ENCODE assay signal across 8 cellular contexts in the genomic region with DNA sequence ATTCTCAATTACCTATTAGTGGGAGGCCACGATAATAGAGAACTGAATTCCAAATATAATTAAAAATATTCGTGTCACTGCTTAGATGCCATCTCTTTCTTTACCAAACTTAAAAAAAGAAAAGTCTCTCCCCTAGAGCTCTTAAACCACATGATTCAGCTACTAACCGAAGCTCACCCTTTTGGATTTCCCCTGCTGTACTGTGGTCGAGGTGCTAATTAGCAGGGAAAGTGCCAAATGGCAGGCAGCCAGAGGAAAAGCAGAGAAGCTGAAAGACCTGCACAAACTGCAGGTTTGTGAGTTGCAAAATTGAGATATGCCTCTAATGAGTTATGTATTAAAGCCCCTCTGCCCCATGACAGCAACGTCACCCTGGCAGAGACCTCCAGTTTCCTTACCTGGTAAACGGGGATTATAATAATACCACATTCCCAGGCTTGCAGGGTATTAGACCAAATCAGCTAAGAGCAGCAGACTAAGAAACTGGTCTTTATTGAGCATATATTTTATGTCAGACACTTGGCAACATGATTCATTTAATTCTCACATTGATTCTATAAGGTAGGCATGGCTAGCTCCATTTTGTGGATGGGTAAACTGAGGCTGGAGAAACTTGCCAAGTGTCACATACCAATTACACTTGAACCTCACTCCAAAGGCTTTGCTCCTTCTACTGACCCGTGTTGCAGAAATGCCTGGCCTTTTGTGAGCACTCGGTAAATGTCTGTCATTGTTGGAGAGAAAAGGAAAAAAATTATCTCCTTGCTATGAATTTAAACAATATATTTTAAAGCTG.
DNase-seq lines count a peak whose midpoint lies in the region; FAIRE-seq and TF ChIP-seq lines count a peak whose summit lies in the region.

No MANE protein-coding gene starts in this region.

- DNase-seq in GM13977 (ENCODE audit: low spot score) (peak; percentile 45), NCI-H1105 (lab: John Stamatoyannopoulos, UW) (peak; percentile 72), epithelial cell of esophagus (ENCODE audit: low read depth) (peak; percentile 74), adrenal gland (no peak), D721Med (ENCODE audit: insufficient read length, low spot score) (no peak)
- DNase-seq in activated CD4-positive, alpha-beta memory T cell treated with anti-CD3 and anti-CD28 coated beads for 36 hours, result peak; percentile 83
- DNase-seq in stimulated activated CD4-positive, alpha-beta T cell treated with anti-CD3 and anti-CD28 coated beads, Interleukin-1b, Interleukin-23, amount 100 ng/mL, for 1 hour (ENCODE audit: low read depth in 2 of 2), result peak; percentile 12 to 32

- no peak overlapping the region for H3K4me3 ChIP-seq in HEK293 (ENCODE audit: low read depth, low read length)
- no peak overlapping the region for H3K4me3 ChIP-seq in epithelial cell of esophagus (ENCODE audit: low read length)
- H3K4me3 ChIP-seq in adrenal gland, result no peak overlapping the region

- TF ChIP-seq CTCF in GM13977 (IDR thresholded peaks at IDR 0.05; ENCODE audit: extremely low read depth, insufficient read depth, missing control alignments) (no peak), HEK293 (tag by site-specific recombination; IDR thresholded peaks at IDR 0.05) (no peak), epithelial cell of esophagus (IDR thresholded peaks at IDR 0.05; ENCODE audit: insufficient read depth, low read depth, low read length, missing control alignments) (no peak), adrenal gland (IDR thresholded peaks at IDR 0.05) (no peak), D721Med (IDR thresholded peaks at IDR 0.05; ENCODE audit: insufficient read depth, missing control alignments) (no peak)

- H3K4me3 Mint-ChIP-seq in activated CD4-positive, alpha-beta memory T cell treated with anti-CD3 and anti-CD28 coated beads for 36 hours, result peak overlapping the region; percentile 3

- peaks cover 22% of the 10 kb centered on the region for H3K4me1 Mint-ChIP-seq in activated CD4-positive, alpha-beta memory T cell treated with anti-CD3 and anti-CD28 coated beads for 36 hours (ENCODE audit: low read depth)

- in situ Hi-C loops in GM13977 (cut with MboI; ENCODE audit: low pct_unique_long_range_greater_than_20kb, low sequenced_read_pairs, unreplicated experiment), result no loop called here

- H3K36me3 ChIP-seq in HEK293 (ENCODE audit: control insufficient read depth in 2 of 2, insufficient read depth in 1 of 2, low read length in 2 of 2) (no peaks in the 10 kb centered on the region), adrenal gland (replicated peaks in 1 of 2) (no peaks in the 10 kb centered on the region)

- no peaks in the 10 kb centered on the region for H3K9me3 Mint-ChIP-seq in activated CD4-positive, alpha-beta memory T cell treated with anti-CD3 and anti-CD28 coated beads for 36 hours

- no peaks in the 10 kb centered on the region for H3K36me3 Mint-ChIP-seq in activated CD4-positive, alpha-beta memory T cell treated with anti-CD3 and anti-CD28 coated beads for 36 hours

- H3K27ac Mint-ChIP-seq in activated CD4-positive, alpha-beta memory T cell treated with anti-CD3 and anti-CD28 coated beads for 36 hours, result no peak overlapping the region

- no peaks in the 10 kb centered on the region for H3K27me3 ChIP-seq in adrenal gland

- 64 to 81% (median 74%) methylated on average over 8 of the region's 8 CpGs for WGBS in adrenal gland, 4 donors

- POLR2A ChIA-PET in HEK293 (lab: Yijun Ruan, JAX), result no interaction called here
- POLR2A ChIA-PET in activated CD4-positive, alpha-beta memory T cell treated with anti-CD3 and anti-CD28 coated beads for 36 hours (lab: Charles Lee), result interaction anchor here (1.6 kb wide), 1 partner anchor 178 kb away, joined by 4 read pairs; no protein-coding TSS in a partner anchor

- no peak for TF ChIP-seq POLR2A in adrenal gland (IDR thresholded peaks at IDR 0.05)

- no peaks in the 10 kb centered on the region for H3K9me3 ChIP-seq in HEK293 (ENCODE audit: control insufficient read depth, insufficient read depth, low read depth, low read length)
- no peaks in the 10 kb centered on the region for H3K9me3 ChIP-seq in adrenal gland (replicated peaks in 1 of 3)

- intact Hi-C loops in activated CD4-positive, alpha-beta memory T cell treated with anti-CD3 and anti-CD28 coated beads for 36 hours (cut with micrococcal nuclease), result loop anchor here (1.0 to 5.0 kb wide), 3 partner anchors 139 to 286 kb away; no protein-coding TSS in a partner anchor
- intact Hi-C loops in adrenal gland (cut with DNase I), result no loop called here

- no peak overlapping the region for H3K27ac ChIP-seq in HEK293 (ENCODE audit: extremely low read depth, low read depth, low read length)
- no peak overlapping the region for H3K27ac ChIP-seq in adrenal gland

- peaks cover 14% of the 10 kb centered on the region for H3K4me1 ChIP-seq in HEK293 (ENCODE audit: control insufficient read depth, insufficient read depth, low read length)
- H3K4me1 ChIP-seq in adrenal gland (replicated peaks in 1 of 2), result no peaks in the 10 kb centered on the region

- H3K27me3 Mint-ChIP-seq in activated CD4-positive, alpha-beta memory T cell treated with anti-CD3 and anti-CD28 coated beads for 36 hours, result peaks cover 62% of the 10 kb centered on the region

- FAIRE-seq in D721Med (lab: Jason Lieb, UNC), result no peak

- CTCF ChIA-PET in HEK293 (lab: Yijun Ruan, JAX), result interaction anchor here (0.6 kb wide), 2 partner anchors 11 to 18 kb away, joined by 3 read pairs; no protein-coding TSS in a partner anchor
- CTCF ChIA-PET in activated CD4-positive, alpha-beta memory T cell treated with anti-CD3 and anti-CD28 coated beads for 36 hours (lab: Charles Lee), result interaction anchor here (0.7 to 1.3 kb wide), 3 partner anchors 140 to 176 kb away, joined by 3 to 4 read pairs (median 4); no protein-coding TSS in a partner anchor

TF ChIP-seq in HEK293, 187 proteins besides CTCF, POLR2A, EP300 and RAD21 (continues in another document):
- TF ChIP-seq SP7 (tag by site-specific recombination; IDR thresholded peaks at IDR 0.05), result peak; percentile 68
- no peak for TF ChIP-seq ZNF776 (tag by site-specific recombination; IDR thresholded peaks at IDR 0.05; ENCODE audit: borderline replicate concordance)
- no peak for TF ChIP-seq ZNF571 (tag by site-specific recombination; IDR thresholded peaks at IDR 0.05)
- no peak for TF ChIP-seq ZBTB6 (tag by site-specific recombination; IDR thresholded peaks at IDR 0.05)
- TF ChIP-seq KLF8 (tag by site-specific recombination; IDR thresholded peaks at IDR 0.05), result no peak
- peak; percentile 26; the same call in 1 of the 2 replicates for TF ChIP-seq ZNF664 (tag by site-specific recombination; IDR thresholded peaks at IDR 0.05)
- no peak for TF ChIP-seq ZNF521 (tag by site-specific recombination; IDR thresholded peaks at IDR 0.05)
- TF ChIP-seq ZNF202 (tag by site-specific recombination; IDR thresholded peaks at IDR 0.05; ENCODE audit: borderline replicate concordance), result no peak
- TF ChIP-seq, protein P1, sequence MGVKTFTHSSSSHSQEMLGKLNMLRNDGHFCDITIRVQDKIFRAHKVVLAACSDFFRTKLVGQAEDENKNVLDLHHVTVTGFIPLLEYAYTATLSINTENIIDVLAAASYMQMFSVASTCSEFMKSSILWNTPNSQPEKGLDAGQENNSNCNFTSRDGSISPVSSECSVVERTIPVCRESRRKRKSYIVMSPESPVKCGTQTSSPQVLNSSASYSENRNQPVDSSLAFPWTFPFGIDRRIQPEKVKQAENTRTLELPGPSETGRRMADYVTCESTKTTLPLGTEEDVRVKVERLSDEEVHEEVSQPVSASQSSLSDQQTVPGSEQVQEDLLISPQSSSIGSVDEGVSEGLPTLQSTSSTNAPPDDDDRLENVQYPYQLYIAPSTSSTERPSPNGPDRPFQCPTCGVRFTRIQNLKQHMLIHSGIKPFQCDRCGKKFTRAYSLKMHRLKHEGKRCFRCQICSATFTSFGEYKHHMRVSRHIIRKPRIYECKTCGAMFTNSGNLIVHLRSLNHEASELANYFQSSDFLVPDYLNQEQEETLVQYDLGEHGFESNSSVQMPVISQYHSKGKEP (tag by site-specific recombination; IDR thresholded peaks at IDR 0.05), result peak; percentile 24; the same call in 1 of the 2 replicates
- no peak for TF ChIP-seq ZBTB48 (tag by site-specific recombination; IDR thresholded peaks at IDR 0.05)
- TF ChIP-seq, protein P2, sequence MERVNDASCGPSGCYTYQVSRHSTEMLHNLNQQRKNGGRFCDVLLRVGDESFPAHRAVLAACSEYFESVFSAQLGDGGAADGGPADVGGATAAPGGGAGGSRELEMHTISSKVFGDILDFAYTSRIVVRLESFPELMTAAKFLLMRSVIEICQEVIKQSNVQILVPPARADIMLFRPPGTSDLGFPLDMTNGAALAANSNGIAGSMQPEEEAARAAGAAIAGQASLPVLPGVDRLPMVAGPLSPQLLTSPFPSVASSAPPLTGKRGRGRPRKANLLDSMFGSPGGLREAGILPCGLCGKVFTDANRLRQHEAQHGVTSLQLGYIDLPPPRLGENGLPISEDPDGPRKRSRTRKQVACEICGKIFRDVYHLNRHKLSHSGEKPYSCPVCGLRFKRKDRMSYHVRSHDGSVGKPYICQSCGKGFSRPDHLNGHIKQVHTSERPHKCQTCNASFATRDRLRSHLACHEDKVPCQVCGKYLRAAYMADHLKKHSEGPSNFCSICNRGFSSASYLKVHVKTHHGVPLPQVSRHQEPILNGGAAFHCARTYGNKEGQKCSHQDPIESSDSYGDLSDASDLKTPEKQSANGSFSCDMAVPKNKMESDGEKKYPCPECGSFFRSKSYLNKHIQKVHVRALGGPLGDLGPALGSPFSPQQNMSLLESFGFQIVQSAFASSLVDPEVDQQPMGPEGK (tag by site-specific recombination; IDR thresholded peaks at IDR 0.05), result no peak

Comparison
In these comparisons a context has a peak if more than half of its experiments do, and no peak if none do; other contexts are left out.
1. DNase-seq: peak in GM13977 (single experiment), NCI-H1105 (single experiment), activated CD4-positive, alpha-beta memory T cell treated with anti-CD3 and anti-CD28 coated beads for 36 hours (single experiment), epithelial cell of esophagus (single experiment) and stimulated activated CD4-positive, alpha-beta T cell treated with anti-CD3 and anti-CD28 coated beads, Interleukin-1b, Interleukin-23, amount 100 ng/mL, for 1 hour (2 of 2); none in adrenal gland (0 of 7) and D721Med (single experiment).